23 cellular contexts compared by ENCODE assay signal in genomic region chr4:168846414-168846813, GRCh38.
DNase-seq lines count a peak whose midpoint lies in the region; ATAC-seq, FAIRE-seq and TF ChIP-seq lines count a peak whose summit lies in the region.
"Had no signal": no experiment of that assay in that cellular context is flagged by ENCODE, and none has a peak within 500 bp of the region (broad histone marks: within the 10 kb centered on the region; RNA-seq: fewer than 3 reads in every experiment).

No MANE protein-coding gene starts in this region.

- peaks cover 15% of the 10 kb centered on the region for H3K4me1 ChIP-seq in H9 (ENCODE audit: insufficient read depth, low read length)
- peaks cover 25 to 80% of the 10 kb centered on the region in 2 donors for H3K4me1 ChIP-seq in ascending aorta
- H3K4me1 ChIP-seq in keratinocyte (ENCODE audit: control insufficient read depth, extremely low read depth, insufficient read depth, low read length) = peaks cover 62% of the 10 kb centered on the region
- peaks cover 71% of the 10 kb centered on the region for H3K4me1 ChIP-seq in rectal smooth muscle tissue (ENCODE audit: control insufficient read depth, insufficient read depth, low read length)

- no peak overlapping the region for H3T11ph ChIP-seq in H9 (ENCODE audit: low read length)

- intact Hi-C loops in ascending aorta (cut with DNase I) = no loop called here

- H3K18ac ChIP-seq in H9 (ENCODE audit: insufficient read length, low read depth, low read length) = no peak overlapping the region

- H3K27ac ChIP-seq in H9 (ENCODE audit: insufficient read length, low read depth, low read length) (no peak overlapping the region), ascending aorta (peak overlapping the region; percentile 97 to 99), keratinocyte (ENCODE audit: control insufficient read depth, insufficient read depth, low read length) (no peak overlapping the region), rectal smooth muscle tissue (ENCODE audit: low read depth, low read length) (peak overlapping the region; percentile 61)

- H3K4me3 ChIP-seq in ascending aorta (no peak overlapping the region), keratinocyte (ENCODE audit: control insufficient read depth in 2 of 3, extremely low read depth in 1 of 3, insufficient read depth in 2 of 3, low read depth in 1 of 3, low read length in 3 of 3) (no peak overlapping the region), rectal smooth muscle tissue (ENCODE audit: low read length) (no peak overlapping the region)
- H3K4me3 ChIP-seq: tibial nerve had no signal

- WGBS in H9 (ENCODE audit: extremely low coverage, insufficient read length, low lambda C conversion rate) = no CpG with 5 or more reads among the region's 4 CpGs

- no peak overlapping the region for H3K27ac Mint-ChIP-seq in H9
- H3K27ac Mint-ChIP-seq: activated CD8-positive, alpha-beta T cell treated with anti-CD3 and anti-CD28 coated beads, Interleukin-2, amount 10 ng/mL, durations not matched to agents 7 days and 5 days; activated naive CD8-positive, alpha-beta T cell; CD4-positive, alpha-beta memory T cell; dendritic cell treated with granulocyte-macrophage colony-stimulating factor and Interleukin-4, amounts not matched to agents 40 ng/mL and 50 ng/mL, for 4 days; IgD-negative memory B cell had no signal

- TF ChIP-seq CTCF in H9 (conservative IDR thresholded peaks at IDR 0.05) (no peak), ascending aorta (IDR thresholded peaks at IDR 0.05) (no peak), keratinocyte (optimal IDR thresholded peaks at IDR 0.05 in 1 of 3, IDR thresholded peaks at IDR 0.05 in 1 of 3, conservative IDR thresholded peaks at IDR 0.05 in 1 of 3; ENCODE audit: extremely low read depth in 1 of 3, insufficient read depth in 2 of 3, low read length in 3 of 3) (no peak)

- H3K14ac ChIP-seq in H9 (ENCODE audit: insufficient read depth, low read length) = no peak overlapping the region

- no peak overlapping the region for H2AFZ ChIP-seq in H9 (ENCODE audit: low read length)
- no peak overlapping the region for H2AFZ ChIP-seq in keratinocyte (ENCODE audit: control insufficient read depth, low read length)

- FAIRE-seq in keratinocyte (lab: Jason Lieb, UNC) = peak; percentile 71
- FAIRE-seq: endometrium, GM12892, kidney had no signal

- no peaks in the 10 kb centered on the region for H3K9me3 Mint-ChIP-seq in H9
- H3K9me3 Mint-ChIP-seq: CD4-positive, alpha-beta memory T cell; dendritic cell treated with granulocyte-macrophage colony-stimulating factor and Interleukin-4, amounts not matched to agents 40 ng/mL and 50 ng/mL, for 4 days; IgD-negative memory B cell; neural crest cell had no signal

- H3K27me3 Mint-ChIP-seq in H9 (ENCODE audit: low read depth) = peaks cover 4% of the 10 kb centered on the region

- no peak overlapping the region for H3K4me3 Mint-ChIP-seq in H9
- H3K4me3 Mint-ChIP-seq: activated CD8-positive, alpha-beta T cell treated with anti-CD3 and anti-CD28 coated beads, Interleukin-2, amount 10 ng/mL, durations not matched to agents 7 days and 5 days; activated naive CD8-positive, alpha-beta T cell; CD4-positive, alpha-beta memory T cell; dendritic cell treated with granulocyte-macrophage colony-stimulating factor and Interleukin-4, amounts not matched to agents 40 ng/mL and 50 ng/mL, for 4 days; IgD-negative memory B cell; neural crest cell had no signal

- DNase-seq in H9 (no peak), ascending aorta (ENCODE audit: low spot score in 2 of 2) (no peak), keratinocyte (ENCODE audit: low read depth, low spot score) (no peak), NCI-H128 (lab: John Stamatoyannopoulos, UW; ENCODE audit: unreplicated experiment) (no peak)
- no peak for DNase-seq in activated naive CD4-positive, alpha-beta T cell treated with Interleukin-2 at 50 U/mL for 16 hours
- DNase-seq in stimulated activated CD4-positive, alpha-beta T cell treated with anti-CD3 and anti-CD28 coated beads, Interleukin-2, amount 100 ng/mL, for 48 hours = no peak
- DNase-seq: activated CD8-positive, alpha-beta T cell treated with anti-CD3 and anti-CD28 coated beads, Interleukin-2, amount 10 ng/mL, durations not matched to agents 7 days and 5 days; anterior cingulate cortex; CD4-positive, alpha-beta memory T cell; kidney; NCI-H1048; NCI-H82; stimulated activated naive CD8-positive, alpha-beta T cell treated with anti-CD3 and anti-CD28 coated beads, Interleukin-15, Interleukin-2, amounts not matched to agents 100 U/mL and 50 U/mL, for 24 hours had no signal

- no peaks in the 10 kb centered on the region for H3K79me1 ChIP-seq in H9 (ENCODE audit: insufficient read depth, low read depth, low read length, poor library complexity, severe bottlenecking)

- no peak for ATAC-seq in HG03354 (IDR thresholded peaks at IDR 0.05; ENCODE audit: poor library complexity, severe bottlenecking, unreplicated experiment)
- ATAC-seq: activated CD8-positive, alpha-beta T cell treated with anti-CD3 and anti-CD28 coated beads, Interleukin-2, amount 10 ng/mL, durations not matched to agents 7 days and 5 days; SK-N-SH treated with all-trans-retinoic acid at 6 μM for 48 hours; stimulated activated naive CD8-positive, alpha-beta T cell treated with anti-CD3 and anti-CD28 coated beads, Interleukin-15, Interleukin-2, amounts not matched to agents 100 U/mL and 50 U/mL, for 24 hours had no signal

- H2BK5ac ChIP-seq in H9 (ENCODE audit: insufficient read length, low read length) = no peak overlapping the region

- no peak overlapping the region for H2BK15ac ChIP-seq in H9 (ENCODE audit: low read depth, low read length)

- no peaks in the 10 kb centered on the region for H3K9me1 ChIP-seq in keratinocyte (ENCODE audit: control insufficient read depth, extremely low read depth, insufficient read depth, low read length)

- H3K27me3 ChIP-seq in H9 (ENCODE audit: insufficient read depth, low read length) = no peaks in the 10 kb centered on the region
- no peaks in the 10 kb centered on the region for H3K27me3 ChIP-seq in ascending aorta
- no peaks in the 10 kb centered on the region for H3K27me3 ChIP-seq in keratinocyte (ENCODE audit: control insufficient read depth, extremely low read depth, insufficient read depth, low read length)
- H3K27me3 ChIP-seq in rectal smooth muscle tissue (ENCODE audit: control insufficient read depth, insufficient read depth, low read length) = no peaks in the 10 kb centered on the region
- H3K27me3 ChIP-seq: tibial nerve had no signal

- H3K79me2 ChIP-seq in H9 (ENCODE audit: insufficient read depth, low read length) (no peaks in the 10 kb centered on the region), keratinocyte (ENCODE audit: control insufficient read depth, insufficient read depth, low read length) (peaks cover 95% of the 10 kb centered on the region)

- H3K36me3 Mint-ChIP-seq in H9 (ENCODE audit: insufficient read depth in 1 of 3, low read depth in 3 of 3) = no peaks in the 10 kb centered on the region; a peak in 2 of 7 replicates
- H3K36me3 Mint-ChIP-seq: activated naive CD8-positive, alpha-beta T cell; CD4-positive, alpha-beta memory T cell; IgD-negative memory B cell had no signal

- no peak overlapping the region for H4K91ac ChIP-seq in H9 (ENCODE audit: insufficient read length, low read depth, low read length)

- no peak overlapping the region for H4K8ac ChIP-seq in H9 (replicated peaks; ENCODE audit: insufficient read length, low read depth, low read length)

- H2BK120ac ChIP-seq in H9 (ENCODE audit: low read depth, low read length, poor library complexity, severe bottlenecking) = no peak overlapping the region

- no peak overlapping the region for H3K4ac ChIP-seq in H9 (ENCODE audit: low read depth, low read length)

- no peaks in the 10 kb centered on the region for H3K9me3 ChIP-seq in H9 (ENCODE audit: control insufficient read depth, low read depth, low read length)
- H3K9me3 ChIP-seq in ascending aorta = no peaks in the 10 kb centered on the region
- H3K9me3 ChIP-seq in keratinocyte (ENCODE audit: control insufficient read depth, low read depth, low read length) = no peaks in the 10 kb centered on the region
- H3K9me3 ChIP-seq: tibial nerve had no signal

- no peak overlapping the region for H2BK20ac ChIP-seq in H9 (ENCODE audit: low read depth, low read length, poor library complexity, severe bottlenecking)

- H3K23ac ChIP-seq in H9 (ENCODE audit: insufficient read length, low read depth, low read length) = no peak overlapping the region

- H3K23me2 ChIP-seq in H9 (ENCODE audit: insufficient read length, low read depth, low read length, poor library complexity, severe bottlenecking) = no peaks in the 10 kb centered on the region

- peaks cover 80 to 87% of the 10 kb centered on the region in 2 experiments for H3K4me1 Mint-ChIP-seq in H9

- H3K4me2 ChIP-seq in H9 (ENCODE audit: insufficient read depth, insufficient read length, low read length) (peak overlapping the region; percentile 11), keratinocyte (ENCODE audit: control insufficient read depth, extremely low read depth, insufficient read depth, low read depth, low read length) (no peak overlapping the region)

- H3K9ac ChIP-seq in H9 (ENCODE audit: extremely low read depth, insufficient read length, low read length) = no peak overlapping the region
- no peak overlapping the region for H3K9ac ChIP-seq in keratinocyte (ENCODE audit: control insufficient read depth, extremely low read depth, insufficient read depth, low read length)
- no peak overlapping the region for H3K9ac ChIP-seq in rectal smooth muscle tissue (ENCODE audit: low read length)

- H2AK5ac ChIP-seq in H9 (ENCODE audit: insufficient read length, low read length) = no peak overlapping the region

- no peak overlapping the region for H3K56ac ChIP-seq in H9 (ENCODE audit: insufficient read length, low read depth, low read length)

- H3K36me3 ChIP-seq in ascending aorta (peaks cover 0 to 7% of the 10 kb centered on the region in 2 donors), keratinocyte (ENCODE audit: control insufficient read depth in 2 of 2, extremely low read depth in 1 of 2, insufficient read depth in 2 of 2, low read length in 2 of 2) (peaks cover 10 to 14% of the 10 kb centered on the region in 2 experiments), rectal smooth muscle tissue (ENCODE audit: control insufficient read depth, insufficient read depth, low read length) (no peaks in the 10 kb centered on the region)
- H3K36me3 ChIP-seq: tibial nerve had no signal

- H4K5ac ChIP-seq in H9 (ENCODE audit: insufficient read length, low read depth, low read length) = no peak overlapping the region

- dilution Hi-C loops in keratinocyte (cut with MboI; ENCODE audit: extremely low pct_ligation_motif_present, low sequenced_read_pairs) = no loop called here

- no peak overlapping the region for H2BK12ac ChIP-seq in H9 (ENCODE audit: insufficient read length, low read depth, low read length)

- H4K20me1 ChIP-seq in H9 (ENCODE audit: control insufficient read depth, insufficient read depth, insufficient read length) = no peaks in the 10 kb centered on the region
- H4K20me1 ChIP-seq in keratinocyte (ENCODE audit: control insufficient read depth, extremely low read depth, insufficient read depth, low read length) = no peaks in the 10 kb centered on the region

Comparison
In these comparisons a context has a peak if more than half of its experiments do, and no peak if none do; other contexts are left out.
1. H3K27ac ChIP-seq: peak in ascending aorta (2 of 2) and rectal smooth muscle tissue (single experiment); none in H9 (single experiment) and keratinocyte (single experiment).